In genomic region chr11:120674537-120674936, GRCh38 we compare ENCODE assay signal across 23 cellular contexts.
DNase-seq lines count a peak whose midpoint lies in the region; ATAC-seq and TF ChIP-seq lines count a peak whose summit lies in the region.
"Had no signal": no experiment of that assay in that cellular context is flagged by ENCODE, and none has a peak within 500 bp of the region (broad histone marks: within the 10 kb centered on the region; RNA-seq: fewer than 3 reads in every experiment).

No MANE protein-coding gene starts in this region.

- no peak for TF ChIP-seq POLR2A in testis (IDR thresholded peaks at IDR 0.05)

- no peak for ATAC-seq in GM19328 (IDR thresholded peaks at IDR 0.05; ENCODE audit: unreplicated experiment)
- ATAC-seq: activated CD4-positive, CD25-positive, alpha-beta regulatory T cell treated with anti-CD3 and anti-CD28 coated beads, Interleukin-2, amount 50 U/mL, for 24 hours; CD8-positive, alpha-beta T cell; PC-3 had no signal

- H3K4me3 Mint-ChIP-seq in nephron, result no peak overlapping the region
- no peak overlapping the region for H3K4me3 Mint-ChIP-seq in activated CD4-positive, alpha-beta memory T cell treated with anti-CD3 and anti-CD28 coated beads for 36 hours
- H3K4me3 Mint-ChIP-seq: CD8-positive, alpha-beta T cell had no signal

- TF ChIP-seq CTCF in fibroblast of the aortic adventitia (IDR thresholded peaks at IDR 0.05; ENCODE audit: insufficient read depth, low read length) (no peak), nephron (IDR thresholded peaks at IDR 0.05; ENCODE audit: unreplicated experiment in 3 of 3) (no peak), testis (IDR thresholded peaks at IDR 0.05) (no peak)

- H3K27me3 Mint-ChIP-seq in nephron (ENCODE audit: low read depth), result peaks cover 19% of the 10 kb centered on the region
- H3K27me3 Mint-ChIP-seq in activated CD4-positive, alpha-beta memory T cell treated with anti-CD3 and anti-CD28 coated beads for 36 hours, result peaks cover 24% of the 10 kb centered on the region

- peak overlapping the region in 2 of 3 experiments; percentile 26 to 38 for H3K27ac Mint-ChIP-seq in nephron
- no peak overlapping the region for H3K27ac Mint-ChIP-seq in activated CD4-positive, alpha-beta memory T cell treated with anti-CD3 and anti-CD28 coated beads for 36 hours
- H3K27ac Mint-ChIP-seq: CD8-positive, alpha-beta T cell had no signal

- H3K9me3 ChIP-seq in testis, result no peaks in the 10 kb centered on the region

- H3K4me3 ChIP-seq in fibroblast of the aortic adventitia (ENCODE audit: low read depth, low read length) (no peak overlapping the region), testis (no peak overlapping the region)
- H3K4me3 ChIP-seq: esophagus muscularis mucosa, SK-N-MC had no signal

- no peaks in the 10 kb centered on the region for H3K27me3 ChIP-seq in testis
- H3K27me3 ChIP-seq: esophagus muscularis mucosa had no signal

- CTCF ChIA-PET in activated CD4-positive, alpha-beta memory T cell treated with anti-CD3 and anti-CD28 coated beads for 36 hours (lab: Charles Lee), result interaction anchor here (0.7 to 2.5 kb wide), 2 partner anchors 11 to 25 kb away, joined by 3 to 17 read pairs; no protein-coding TSS in a partner anchor

- intact Hi-C loops in testis (cut with DNase I; ENCODE audit: low total_unique reads), result no loop called here
- intact Hi-C loops in activated CD4-positive, alpha-beta memory T cell treated with anti-CD3 and anti-CD28 coated beads for 36 hours (cut with micrococcal nuclease), result no loop called here

- H3K4me1 Mint-ChIP-seq in nephron, result peaks cover 21% of the 10 kb centered on the region
- no peaks in the 10 kb centered on the region for H3K4me1 Mint-ChIP-seq in activated CD4-positive, alpha-beta memory T cell treated with anti-CD3 and anti-CD28 coated beads for 36 hours (ENCODE audit: low read depth)

- H3K4me1 ChIP-seq in testis, result no peaks in the 10 kb centered on the region
- H3K4me1 ChIP-seq: esophagus muscularis mucosa had no signal

- in situ Hi-C loops in Caki2 (cut with HindIII; ENCODE audit: low pct_unique_long_range_greater_than_20kb, low sequenced_read_pairs), result no loop called here

- H3K9me3 Mint-ChIP-seq in nephron, result no peaks in the 10 kb centered on the region
- no peaks in the 10 kb centered on the region for H3K9me3 Mint-ChIP-seq in activated CD4-positive, alpha-beta memory T cell treated with anti-CD3 and anti-CD28 coated beads for 36 hours
- H3K9me3 Mint-ChIP-seq: CD8-positive, alpha-beta T cell had no signal

- POLR2A ChIA-PET in activated CD4-positive, alpha-beta memory T cell treated with anti-CD3 and anti-CD28 coated beads for 36 hours (lab: Charles Lee), result no interaction called here

- no peaks in the 10 kb centered on the region for H3K36me3 ChIP-seq in testis (ENCODE audit: low read depth, missing control alignments)
- H3K36me3 ChIP-seq: esophagus muscularis mucosa had no signal

- peak; percentile 41 for DNase-seq in Caki2 (ENCODE audit: low read depth)
- DNase-seq in RPMI7951 (ENCODE audit: low read depth), result peak; percentile 60
- peak; percentile 49 for DNase-seq in fibroblast of the aortic adventitia (ENCODE audit: low read depth)
- DNase-seq in testis, result no peak
- DNase-seq in stimulated activated CD4-positive, alpha-beta T cell treated with anti-CD3 and anti-CD28 coated beads, Interleukin-12 subunit alpha, Interleukin-12 subunit beta, amount 100 ng/mL, for 4 hours, result no peak
- DNase-seq in activated CD4-positive, alpha-beta memory T cell treated with anti-CD3 and anti-CD28 coated beads for 36 hours, result no peak
- DNase-seq: caudate nucleus; CD8-positive, alpha-beta T cell; effector CD4-positive, alpha-beta T cell; HCEC 1CT; head of caudate nucleus; mesendoderm; NCI-H1092 treated with DMSO at 0.1 percent for 48 hours; NCI-H748 treated with DMSO at 0.1 percent for 48 hours; PC-3; stimulated activated naive CD4-positive, alpha-beta T cell treated with Interleukin-2 at 50 U/mL for 16 hours; trophoblast cell had no signal

- no peak overlapping the region for H3K27ac ChIP-seq in testis
- H3K27ac ChIP-seq: esophagus muscularis mucosa, KMS-11, SK-N-MC had no signal

- WGBS in testis, 2 donors, result 32% methylated on average over 1 of the region's 1 CpG; no CpG with 5 or more reads in 1 of the 2 donors

- no peaks in the 10 kb centered on the region for H3K36me3 Mint-ChIP-seq in nephron (ENCODE audit: low read depth)
- no peaks in the 10 kb centered on the region for H3K36me3 Mint-ChIP-seq in activated CD4-positive, alpha-beta memory T cell treated with anti-CD3 and anti-CD28 coated beads for 36 hours
- H3K36me3 Mint-ChIP-seq: CD8-positive, alpha-beta T cell had no signal

Comparison
In these comparisons a context has a peak if more than half of its experiments do, and no peak if none do; other contexts are left out.
1. DNase-seq: peak in Caki2 (single experiment), RPMI7951 (single experiment) and fibroblast of the aortic adventitia (single experiment); none in testis (single experiment), stimulated activated CD4-positive, alpha-beta T cell treated with anti-CD3 and anti-CD28 coated beads, Interleukin-12 subunit alpha, Interleukin-12 subunit beta, amount 100 ng/mL, for 4 hours (single experiment) and activated CD4-positive, alpha-beta memory T cell treated with anti-CD3 and anti-CD28 coated beads for 36 hours (single experiment).